ENCODE assay signal across 23 cellular contexts in genomic region chr4:1760521-1761001, GRCh38. TPM values are rescaled to one million over a fixed set of nuclear protein-coding genes. Genes with fewer than 3 reads are reported as not detected.
DNase-seq lines count a peak whose midpoint lies in the region; ATAC-seq and TF ChIP-seq lines count a peak whose summit lies in the region.
"Had no signal": no experiment of that assay in that cellular context is flagged by ENCODE, and none has a peak within 500 bp of the region (broad histone marks: within the 10 kb centered on the region; RNA-seq: fewer than 3 reads in every experiment).

No MANE protein-coding gene starts in this region.

- no peak overlapping the region for H3K4me3 ChIP-seq in SK-N-SH (ENCODE audit: low read depth in 2 of 2, low read length in 1 of 2)
- H3K4me3 ChIP-seq in esophagus (ENCODE audit: low read depth in 1 of 2, low read length in 2 of 2), result no peak overlapping the region
- H3K4me3 ChIP-seq: Peyer's patch, thoracic aorta, uterus had no signal

- H3K4me1 ChIP-seq in SK-N-SH (ENCODE audit: control insufficient read depth in 1 of 2, insufficient read depth in 2 of 2, low read depth in 1 of 2, low read length in 1 of 2), result peaks cover 0 to 9% of the 10 kb centered on the region in 2 experiments; a peak in 1 of 4 replicates
- H3K4me1 ChIP-seq in esophagus (ENCODE audit: control insufficient read depth in 2 of 2, insufficient read depth in 2 of 2, low read length in 1 of 2), result peaks cover 9 to 35% of the 10 kb centered on the region in 2 donors

- H3K27ac ChIP-seq in SK-N-SH (ENCODE audit: low read depth in 2 of 2, low read length in 1 of 2) (no peak overlapping the region), esophagus (ENCODE audit: low read depth in 2 of 2, low read length in 1 of 2) (peak overlapping the region; percentile 81 to 94)
- H3K27ac ChIP-seq: 22Rv1, Peyer's patch, thoracic aorta, uterus had no signal

- H3K4me3 Mint-ChIP-seq in activated naive CD4-positive, alpha-beta T cell treated with anti-CD3 and anti-CD28 coated beads, Interleukin-2, amount 10 ng/mL, durations not matched to agents 7 days and 5 days, result no peak overlapping the region
- H3K4me3 Mint-ChIP-seq: activated naive CD4-positive, alpha-beta T cell treated with anti-CD3 and anti-CD28 coated beads for 36 hours; CD4-positive, CD25-positive, alpha-beta regulatory T cell had no signal

- no peaks in the 10 kb centered on the region for H3K79me2 ChIP-seq in SK-N-SH (ENCODE audit: insufficient read depth)

- H3K9me3 ChIP-seq in SK-N-SH (no peaks in the 10 kb centered on the region), esophagus (ENCODE audit: control insufficient read depth in 2 of 2, insufficient read depth in 1 of 2, low read depth in 1 of 2, low read length in 1 of 2) (no peaks in the 10 kb centered on the region)
- H3K9me3 ChIP-seq: Peyer's patch, thoracic aorta, uterus had no signal

- no peaks in the 10 kb centered on the region for H3K36me3 ChIP-seq in SK-N-SH (replicated peaks in 1 of 2; ENCODE audit: control insufficient read depth in 1 of 2, insufficient read depth in 2 of 2, low read length in 1 of 2)
- no peaks in the 10 kb centered on the region for H3K36me3 ChIP-seq in esophagus (ENCODE audit: control insufficient read depth in 2 of 2, insufficient read depth in 2 of 2, low read length in 1 of 2)
- H3K36me3 ChIP-seq: Peyer's patch, thoracic aorta, uterus had no signal

- peaks cover 2% of the 10 kb centered on the region for H3K4me1 Mint-ChIP-seq in activated naive CD4-positive, alpha-beta T cell treated with anti-CD3 and anti-CD28 coated beads, Interleukin-2, amount 10 ng/mL, durations not matched to agents 7 days and 5 days
- H3K4me1 Mint-ChIP-seq: CD4-positive, CD25-positive, alpha-beta regulatory T cell had no signal

- ATAC-seq in SK-N-SH treated with all-trans-retinoic acid at 6 μM for 48 hours, result no peak

- H3K27me3 Mint-ChIP-seq in activated naive CD4-positive, alpha-beta T cell treated with anti-CD3 and anti-CD28 coated beads, Interleukin-2, amount 10 ng/mL, durations not matched to agents 7 days and 5 days, result peaks cover 49% of the 10 kb centered on the region
- H3K27me3 Mint-ChIP-seq: progenitor cell of endocrine pancreas had no signal

- POLR2A ChIA-PET in SK-N-SH (lab: Yijun Ruan, JAX), result no interaction called here

- TF ChIP-seq CTCF in SK-N-SH (IDR thresholded peaks at IDR 0.05), result no peak

- H3K9me2 ChIP-seq in SK-N-SH, result no peaks in the 10 kb centered on the region

- H3K27me3 ChIP-seq in SK-N-SH (ENCODE audit: insufficient read depth) (no peaks in the 10 kb centered on the region), esophagus (ENCODE audit: control insufficient read depth in 1 of 2, insufficient read depth in 2 of 2, low read length in 2 of 2) (no peaks in the 10 kb centered on the region)
- H3K27me3 ChIP-seq: Peyer's patch, uterus had no signal

- peak; percentile 54 for DNase-seq in SK-N-SH
- peak; percentile 55 for DNase-seq in retina
- no peak for DNase-seq in SW 1271 (lab: John Stamatoyannopoulos, UW)
- DNase-seq in activated naive CD4-positive, alpha-beta T cell treated with anti-CD3 and anti-CD28 coated beads, Interleukin-2, amount 10 ng/mL, durations not matched to agents 7 days and 5 days, result no peak
- DNase-seq: activated CD4-positive, CD25-positive, alpha-beta regulatory T cell; activated naive CD4-positive, alpha-beta T cell treated with anti-CD3 and anti-CD28 coated beads for 36 hours; amniotic stem cell; CD4-positive, CD25-positive, alpha-beta regulatory T cell; HCEC 1CT; KBM-7; MM.1S; NCI-H1417; NCI-H2081 treated with DMSO at 0.1 percent for 48 hours; NCI-H226; Peyer's patch; stimulated activated naive CD4-positive, alpha-beta T cell treated with Interleukin-2 at 50 U/mL for 16 hours; T-helper 1 cell; uterus had no signal

- no peaks in the 10 kb centered on the region for H3K9me3 Mint-ChIP-seq in activated naive CD4-positive, alpha-beta T cell treated with anti-CD3 and anti-CD28 coated beads, Interleukin-2, amount 10 ng/mL, durations not matched to agents 7 days and 5 days
- H3K9me3 Mint-ChIP-seq: activated naive CD4-positive, alpha-beta T cell treated with anti-CD3 and anti-CD28 coated beads for 36 hours; CD4-positive, CD25-positive, alpha-beta regulatory T cell had no signal

- no peaks in the 10 kb centered on the region for H4K20me1 ChIP-seq in SK-N-SH (ENCODE audit: insufficient read depth)

- no peak overlapping the region for H3K9ac ChIP-seq in SK-N-SH

- H3K27ac Mint-ChIP-seq in activated naive CD4-positive, alpha-beta T cell treated with anti-CD3 and anti-CD28 coated beads, Interleukin-2, amount 10 ng/mL, durations not matched to agents 7 days and 5 days, result no peak overlapping the region
- H3K27ac Mint-ChIP-seq: activated naive CD4-positive, alpha-beta T cell treated with anti-CD3 and anti-CD28 coated beads for 36 hours; CD4-positive, CD25-positive, alpha-beta regulatory T cell; progenitor cell of endocrine pancreas had no signal

- no peak for TF ChIP-seq RAD21 in SK-N-SH (IDR thresholded peaks at IDR 0.05; ENCODE audit: low read length)

- CTCF ChIA-PET in SK-N-SH (lab: Yijun Ruan, JAX), result interaction anchor here (0.6 to 12.0 kb wide), 2 partner anchors 12 to 48 kb away, joined by 3 to 88 read pairs; no protein-coding TSS in a partner anchor
- CTCF ChIA-PET in activated naive CD4-positive, alpha-beta T cell treated with anti-CD3 and anti-CD28 coated beads, Interleukin-2, amount 10 ng/mL, durations not matched to agents 7 days and 5 days (lab: Charles Lee), result interaction anchor here (0.6 to 1.3 kb wide), 3 partner anchors 12 to 50 kb away, joined by 3 to 4 read pairs (median 3); no protein-coding TSS in a partner anchor

- no peak overlapping the region for H2AFZ ChIP-seq in SK-N-SH (ENCODE audit: low read depth)

- WGBS in SK-N-SH (ENCODE audit: low lambda C conversion rate), result 77% methylated on average over 8 of the region's 22 CpGs
- 42 to 48% methylated on average over 15 to 22 of the region's 22 CpGs for WGBS in esophagus, 2 donors

- H3K36me3 Mint-ChIP-seq in activated naive CD4-positive, alpha-beta T cell treated with anti-CD3 and anti-CD28 coated beads, Interleukin-2, amount 10 ng/mL, durations not matched to agents 7 days and 5 days, result no peaks in the 10 kb centered on the region
- H3K36me3 Mint-ChIP-seq: CD4-positive, CD25-positive, alpha-beta regulatory T cell had no signal

- no peak overlapping the region for H3K4me2 ChIP-seq in SK-N-SH

- H3F3A ChIP-seq in SK-N-SH (replicated peaks; ENCODE audit: insufficient read depth), result no peaks in the 10 kb centered on the region

- TF ChIP-seq EP300 in SK-N-SH (IDR thresholded peaks at IDR 0.05; ENCODE audit: borderline replicate concordance in 1 of 2, low read depth in 1 of 2, low read length in 1 of 2), result no peak

TF ChIP-seq in SK-N-SH, 30 proteins besides CTCF, POLR2A, EP300 and RAD21 (continues in another document):
- no peak for TF ChIP-seq PBX3 (IDR thresholded peaks at IDR 0.05)
- TF ChIP-seq MEF2A (IDR thresholded peaks at IDR 0.05; ENCODE audit: borderline replicate concordance, low read depth), result no peak
- TF ChIP-seq RXRA (IDR thresholded peaks at IDR 0.05; ENCODE audit: borderline replicate concordance, low read depth), result no peak
- no peak for TF ChIP-seq CHD2 (IDR thresholded peaks at IDR 0.05; ENCODE audit: low read length, partially characterized antibody)
- TF ChIP-seq FOXM1 (IDR thresholded peaks at IDR 0.05; ENCODE audit: low read depth), result no peak
- TF ChIP-seq TCF12 (IDR thresholded peaks at IDR 0.05), result no peak

TF ChIP-seq in SK-N-SH treated with all-trans-retinoic acid at 6 μM for 48 hours, 23 proteins besides CTCF, POLR2A, EP300 and RAD21 (continues in another document):
- TF ChIP-seq ZC3H10 (CRISPR knock-in tag; IDR thresholded peaks at IDR 0.05) (no peak), PATZ1 (CRISPR knock-in tag; IDR thresholded peaks at IDR 0.05; ENCODE audit: borderline replicate concordance) (no peak), RARB (CRISPR knock-in tag; IDR thresholded peaks at IDR 0.05) (no peak), GLIS3 (CRISPR knock-in tag; IDR thresholded peaks at IDR 0.05) (no peak), ZNF8 (CRISPR knock-in tag; IDR thresholded peaks at IDR 0.05) (no peak)

RNA-seq across cellular contexts. Expression of gene FGFR3, which starts 32.5 kb away (rescaled TPM):
- polyA plus RNA-seq in SK-N-SH (2012; rRNA removed), result 0.62 and 1.1 TPM in 2 replicates
- 0.37 and 0.69 TPM in 2 replicates for polyA plus RNA-seq in SK-N-SH (2012; cell fraction: cytosol; rRNA removed)
- polyA plus RNA-seq in SK-N-SH (2012; cell fraction: nucleus; rRNA removed), result 2.3 and 2.7 TPM in 2 replicates
- polyA plus RNA-seq in esophagus, result 100 to 1,000 TPM in 1 of 2 donors, 10 to 100 TPM in 1; 97.6 to 121 TPM
- polyA plus RNA-seq: CD4-positive, CD25-positive, alpha-beta regulatory T cell had no signal

RNA-seq across cellular contexts. Expression of gene TACC3, which starts 39.2 kb away (rescaled TPM):
- polyA plus RNA-seq in SK-N-SH (2012; rRNA removed) (29.2 and 49.5 TPM in 2 replicates), esophagus (10 to 100 TPM; 22.5 to 25.7 TPM)
- polyA plus RNA-seq in SK-N-SH (2012; cell fraction: cytosol; rRNA removed), result 24.5 and 30.6 TPM in 2 replicates
- polyA plus RNA-seq in SK-N-SH (2012; cell fraction: nucleus; rRNA removed), result 89.9 and 151 TPM in 2 replicates

RNA-seq across cellular contexts. Expression of gene TMEM129, which starts 39.4 kb away (rescaled TPM):
- 36.5 and 43.9 TPM in 2 replicates for polyA plus RNA-seq in SK-N-SH (2012; rRNA removed)
- 16.4 and 29.5 TPM in 2 replicates for polyA plus RNA-seq in SK-N-SH (2012; cell fraction: cytosol; rRNA removed)
- polyA plus RNA-seq in SK-N-SH (2012; cell fraction: nucleus; rRNA removed), result 68.2 and 69.8 TPM in 2 replicates
- 10 to 100 TPM; 21.8 to 25.6 TPM for polyA plus RNA-seq in esophagus

RNA-seq across cellular contexts. Expression of gene SLBP, which starts 48.4 kb away (rescaled TPM):
- polyA plus RNA-seq in SK-N-SH (2012; rRNA removed), result 51.5 and 64.3 TPM in 2 replicates
- polyA plus RNA-seq in SK-N-SH (2012; cell fraction: cytosol; rRNA removed), result 69.5 and 78.4 TPM in 2 replicates
- polyA plus RNA-seq in SK-N-SH (2012; cell fraction: nucleus; rRNA removed), result 30.8 and 40.1 TPM in 2 replicates
- 10 to 100 TPM; 24.9 to 38.5 TPM for polyA plus RNA-seq in esophagus

Comparison
In these comparisons a context has a peak if more than half of its experiments do, and no peak if none do; other contexts are left out.
1. DNase-seq: peak in SK-N-SH (single experiment) and retina (single experiment); none in SW 1271 (0 of 2) and activated naive CD4-positive, alpha-beta T cell treated with anti-CD3 and anti-CD28 coated beads, Interleukin-2, amount 10 ng/mL, durations not matched to agents 7 days and 5 days (single experiment).
2. H3K27ac ChIP-seq: peak in esophagus (2 of 2); none in SK-N-SH (0 of 2).
3. RNA of gene FGFR3, which starts 32.5 kb away (polyA plus RNA-seq): 97.6 to 121 TPM in esophagus; 0.37 to 2.7 TPM in SK-N-SH; every median in the first group is over 10 times any median in the second.